ENCODE assay signal across 8 cellular contexts in genomic region chr1:44674113-44675000, GRCh38. TPM values are rescaled to one million over a fixed set of nuclear protein-coding genes. Genes with fewer than 3 reads are reported as not detected.
DNase-seq lines count a peak whose midpoint lies in the region; ATAC-seq and TF ChIP-seq lines count a peak whose summit lies in the region.

TSS of gene ARMH1 (plus strand) at chr1:44674714. CDS start at chr1:44689698, 14,984 bp downstream.
TSS of gene TMEM53 (minus strand) at chr1:44674481. CDS start at chr1:44674391, 90 bp downstream.

- H3K27ac Mint-ChIP-seq in activated CD4-positive, alpha-beta T cell treated with anti-CD3 and anti-CD28 coated beads, Interleukin-2, amount 10 ng/mL, durations not matched to agents 24 days and 14 days = peak within 1 kb of the TSS; percentile 81

- H3K4me1 ChIP-seq in BLaER1 = peaks cover 64% of the 10 kb centered on the region

- no peaks in the 10 kb centered on the region for H3K9me3 ChIP-seq in BLaER1

- H3K9me3 Mint-ChIP-seq in activated CD4-positive, alpha-beta T cell treated with anti-CD3 and anti-CD28 coated beads, Interleukin-2, amount 10 ng/mL, durations not matched to agents 24 days and 14 days = no peaks in the 10 kb centered on the region

- DNase-seq in GM19240 (ENCODE audit: insufficient read length, low spot score) (peak; percentile 92), NCI-H524 (lab: John Stamatoyannopoulos, UW) (peak; percentile 97 to 98), coronary artery (ENCODE audit: low spot score) (peak; percentile 100), left colon (peak; percentile 99 to 100)
- peak; percentile 99 for DNase-seq in activated CD4-positive, alpha-beta T cell treated with anti-CD3 and anti-CD28 coated beads, Interleukin-2, amount 10 ng/mL, durations not matched to agents 24 days and 14 days
- DNase-seq in stimulated activated CD4-positive, alpha-beta T cell treated with anti-CD3 and anti-CD28 coated beads, Interleukin-1b, Interleukin-23, amount 100 ng/mL, for 4 hours (ENCODE audit: low read depth in 2 of 2) = peak; percentile 93 to 96

- peak within 1 kb of the TSS; percentile 66 for H3K9ac ChIP-seq in BLaER1

- H3K36me3 Mint-ChIP-seq in activated CD4-positive, alpha-beta T cell treated with anti-CD3 and anti-CD28 coated beads, Interleukin-2, amount 10 ng/mL, durations not matched to agents 24 days and 14 days (ENCODE audit: low read depth) = peaks cover 3% of the 10 kb centered on the region

- TF ChIP-seq CTCF in coronary artery (IDR thresholded peaks at IDR 0.05) = no peak

- H3K27ac ChIP-seq in BLaER1 (peak within 1 kb of the TSS; percentile 66), coronary artery (peak within 1 kb of the TSS; percentile 95 to 97)

- peak within 1 kb of the TSS; percentile 85 for H3K4me3 Mint-ChIP-seq in activated CD4-positive, alpha-beta T cell treated with anti-CD3 and anti-CD28 coated beads, Interleukin-2, amount 10 ng/mL, durations not matched to agents 24 days and 14 days

- H3K27me3 Mint-ChIP-seq in activated CD4-positive, alpha-beta T cell treated with anti-CD3 and anti-CD28 coated beads, Interleukin-2, amount 10 ng/mL, durations not matched to agents 24 days and 14 days = no peaks in the 10 kb centered on the region

- intact Hi-C loops in activated CD4-positive, alpha-beta T cell treated with anti-CD3 and anti-CD28 coated beads, Interleukin-2, amount 10 ng/mL, durations not matched to agents 24 days and 14 days (cut with micrococcal nuclease) = loop anchor here (1.0 kb wide), 3 partner anchors 43 to 319 kb away; partner anchors contain the start of genes ERI3 and KIF2C
- intact Hi-C loops in left colon (cut with DNase I, micrococcal nuclease) = no loop called here

- peak within 1 kb of the TSS; percentile 88 for H3K4me2 ChIP-seq in BLaER1

- H3K36me3 ChIP-seq in BLaER1 = no peaks in the 10 kb centered on the region

- H3K4me3 ChIP-seq in BLaER1 = peak within 1 kb of the TSS; percentile 71
- peak within 1 kb of the TSS; percentile 81 for H3K4me3 ChIP-seq in coronary artery

- no peaks in the 10 kb centered on the region for H4K20me1 ChIP-seq in BLaER1

- ATAC-seq in HG03457 (IDR thresholded peaks at IDR 0.05; ENCODE audit: unreplicated experiment) (peak; percentile 87), left colon (peak; percentile 86)

- no peaks in the 10 kb centered on the region for H3K27me3 ChIP-seq in BLaER1

- H3K4me1 Mint-ChIP-seq in activated CD4-positive, alpha-beta T cell treated with anti-CD3 and anti-CD28 coated beads, Interleukin-2, amount 10 ng/mL, durations not matched to agents 24 days and 14 days = peaks cover 28% of the 10 kb centered on the region

RNA-seq across cellular contexts. Expression of gene ARMH1, which starts in this region (rescaled TPM):
- 133 and 137 TPM in 2 replicates for total RNA-seq in activated CD4-positive, alpha-beta T cell treated with anti-CD3 and anti-CD28 coated beads, Interleukin-2, amount 10 ng/mL, durations not matched to agents 24 days and 14 days
- total RNA-seq in left colon = 1 to 10 TPM; 1.1 to 2.3 TPM

RNA-seq across cellular contexts. Expression of gene TMEM53, which starts in this region (rescaled TPM):
- total RNA-seq in activated CD4-positive, alpha-beta T cell treated with anti-CD3 and anti-CD28 coated beads, Interleukin-2, amount 10 ng/mL, durations not matched to agents 24 days and 14 days = 4.5 and 5.1 TPM in 2 replicates
- total RNA-seq in left colon = 10 to 100 TPM; 31.3 to 35.7 TPM

Comparison
In these comparisons a context has a peak if more than half of its experiments do, and no peak if none do; other contexts are left out.
1. Peak in every context shown above with its lines: DNase-seq, ATAC-seq, H3K4me3 ChIP-seq and H3K27ac ChIP-seq.
2. RNA of gene ARMH1 (total RNA-seq): 133 to 137 TPM in activated CD4-positive, alpha-beta T cell treated with anti-CD3 and anti-CD28 coated beads, Interleukin-2, amount 10 ng/mL, durations not matched to agents 24 days and 14 days; 1.1 to 2.3 TPM in left colon; every median in the first group is over 10 times any median in the second.